In the genomic region with DNA sequence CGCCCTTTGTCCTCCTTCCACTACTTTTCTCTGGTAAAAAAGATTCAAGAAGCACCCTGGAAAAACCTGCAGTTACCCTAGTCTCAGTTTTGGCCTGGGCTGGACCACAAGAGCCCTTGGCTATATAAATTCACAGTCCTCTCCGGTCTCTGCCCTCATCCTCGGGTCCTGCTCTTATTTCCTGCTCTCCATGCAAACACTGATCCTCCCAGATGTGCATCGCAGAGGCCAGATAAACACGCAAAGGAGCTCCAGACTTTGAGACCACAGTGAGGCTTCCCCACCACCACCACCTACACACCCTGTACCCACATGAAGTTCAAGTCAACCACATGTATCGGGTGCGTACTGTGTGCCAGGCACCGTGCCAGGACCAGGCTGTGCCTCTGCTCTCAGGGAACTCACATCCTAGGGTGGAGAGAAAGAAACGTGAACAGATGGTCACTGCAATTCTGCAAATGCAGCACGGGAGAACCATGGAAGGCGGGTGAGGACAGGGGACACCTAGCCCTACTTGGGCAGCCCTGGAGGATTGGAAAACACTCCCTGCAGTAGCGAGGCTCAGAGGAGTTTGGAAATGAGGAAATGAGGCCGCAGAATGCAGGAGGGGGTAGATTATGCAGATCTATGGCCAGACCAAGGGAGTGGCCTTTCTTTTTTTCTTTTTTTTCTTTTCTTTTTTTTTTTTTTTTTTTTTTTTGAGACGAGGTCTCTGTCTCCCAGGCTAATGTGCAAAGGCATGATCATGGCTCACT, we compare ENCODE assay signal across 8 cellular contexts. TPM values are rescaled to one million over a fixed set of nuclear protein-coding genes. Genes with fewer than 3 reads are reported as not detected.
DNase-seq lines count a peak whose midpoint lies in the region; ATAC-seq and TF ChIP-seq lines count a peak whose summit lies in the region.

No MANE protein-coding gene starts in this region.

- CTCF ChIA-PET in BJ (lab: Yijun Ruan, JAX), result interaction anchor here (0.6 to 2.5 kb wide), 6 partner anchors 10 to 240 kb away, joined by 3 to 17 read pairs (median 5); no protein-coding TSS in a partner anchor

- peak; percentile 20 for ATAC-seq in GM21717 (IDR thresholded peaks at IDR 0.05; ENCODE audit: unreplicated experiment)
- peak; percentile 48 for ATAC-seq in effector memory CD8-positive, alpha-beta T cell (replicated peaks)
- ATAC-seq in stimulated activated naive CD8-positive, alpha-beta T cell treated with anti-CD3 and anti-CD28 coated beads, Interleukin-15, Interleukin-2, amounts not matched to agents 100 U/mL and 50 U/mL, for 24 hours, result peak; percentile 36

- peak overlapping the region; percentile 28 for H3K4me3 ChIP-seq in BJ (ENCODE audit: low read depth, low read length)

- H3K36me3 Mint-ChIP-seq in effector memory CD8-positive, alpha-beta T cell (ENCODE audit: insufficient read depth), result peaks cover 55% of the 10 kb centered on the region
- peaks cover 12% of the 10 kb centered on the region for H3K36me3 Mint-ChIP-seq in mesothelial cell of epicardium

- H3K4me1 Mint-ChIP-seq in effector memory CD8-positive, alpha-beta T cell (ENCODE audit: low read depth in 2 of 2), result peaks cover 42 to 53% of the 10 kb centered on the region in 2 donors
- peaks cover 29% of the 10 kb centered on the region for H3K4me1 Mint-ChIP-seq in mesothelial cell of epicardium

- POLR2A ChIA-PET in BJ (lab: Charles Lee), result interaction anchor here (1.6 kb wide), 1 partner anchor 120 kb away, joined by 3 read pairs; no protein-coding TSS in a partner anchor

- TF ChIP-seq CTCF in BJ (IDR thresholded peaks at IDR 0.05; ENCODE audit: insufficient read depth, low read depth, low read length) (no peak), mesothelial cell of epicardium (IDR thresholded peaks at IDR 0.05; ENCODE audit: unreplicated experiment) (no peak)

- H3K27me3 ChIP-seq in BJ (ENCODE audit: control insufficient read depth, insufficient read depth, low read length), result no peaks in the 10 kb centered on the region

- H3K36me3 ChIP-seq in BJ (ENCODE audit: control insufficient read depth, insufficient read depth, low read length), result peaks cover 18% of the 10 kb centered on the region

- H3K27ac Mint-ChIP-seq in effector memory CD8-positive, alpha-beta T cell, result peak overlapping the region; percentile 92 to 99
- peak overlapping the region; percentile 96 for H3K27ac Mint-ChIP-seq in mesothelial cell of epicardium

- H3K4me3 Mint-ChIP-seq in effector memory CD8-positive, alpha-beta T cell, result peak overlapping the region; percentile 88 to 89
- H3K4me3 Mint-ChIP-seq in mesothelial cell of epicardium, result peak overlapping the region; percentile 75

- DNase-seq in BJ (ENCODE audit: low read depth) (no peak), NCI-H526 treated with DMSO at 0.1 percent for 48 hours (lab: John Stamatoyannopoulos, UW) (peak; percentile 54), mesothelial cell of epicardium (ENCODE audit: low spot score in 2 of 2, unreplicated experiment in 2 of 2) (no peak), NCI-H1436 (lab: John Stamatoyannopoulos, UW) (no peak)
- DNase-seq in activated CD8-positive, alpha-beta memory T cell treated with anti-CD3 and anti-CD28 coated beads for 24 hours, result peak; percentile 85
- peak; percentile 54 to 61 (median 59) for DNase-seq in effector memory CD8-positive, alpha-beta T cell
- DNase-seq in stimulated activated naive CD8-positive, alpha-beta T cell treated with anti-CD3 and anti-CD28 coated beads, Interleukin-15, Interleukin-2, amounts not matched to agents 100 U/mL and 50 U/mL, for 24 hours, result peak; percentile 72

- no peaks in the 10 kb centered on the region for H3K27me3 Mint-ChIP-seq in effector memory CD8-positive, alpha-beta T cell
- H3K27me3 Mint-ChIP-seq in mesothelial cell of epicardium (ENCODE audit: low read depth), result no peaks in the 10 kb centered on the region

- no peaks in the 10 kb centered on the region for H3K9me3 Mint-ChIP-seq in effector memory CD8-positive, alpha-beta T cell
- H3K9me3 Mint-ChIP-seq in mesothelial cell of epicardium, result no peaks in the 10 kb centered on the region

RNA-seq across cellular contexts. Expression of gene CTDSP1, which starts 7.5 kb away (rescaled TPM):
- polyA plus RNA-seq in BJ (2011; rRNA removed), result 104 and 166 TPM in 2 replicates
- 127 and 193 TPM in 2 replicates for polyA minus RNA-seq in BJ (2011; rRNA and poly(A)+ RNA removed)
- total RNA-seq in mesothelial cell of epicardium, result 134 to 142 TPM (median 136 TPM) in 3 replicates

RNA-seq across cellular contexts. Expression of gene VIL1, which starts 11.8 kb away (rescaled TPM):
- polyA plus RNA-seq in BJ (2011; rRNA removed), result not detected in 2 replicates
- polyA minus RNA-seq in BJ (2011; rRNA and poly(A)+ RNA removed), result not detected in 2 replicates
- 0.29 to 0.64 TPM (median 0.54 TPM) in 3 replicates for total RNA-seq in mesothelial cell of epicardium

RNA-seq across cellular contexts. Expression of gene SLC11A1, which starts 25.1 kb away (rescaled TPM):
- 0.05 and 0.23 TPM in 2 replicates for polyA plus RNA-seq in BJ (2011; rRNA removed)
- 0.05 and 0.14 TPM in 2 replicates for polyA minus RNA-seq in BJ (2011; rRNA and poly(A)+ RNA removed)
- total RNA-seq in mesothelial cell of epicardium, result 0.53 to 0.79 TPM (median 0.76 TPM) in 3 replicates

RNA-seq across cellular contexts. Expression of gene CATIP, which starts 50.5 kb away (rescaled TPM):
- not detected in 2 replicates for polyA plus RNA-seq in BJ (2011; rRNA removed)
- polyA minus RNA-seq in BJ (2011; rRNA and poly(A)+ RNA removed), result not detected in 2 replicates
- 0.16 TPM in 1 of 3 replicates, not detected in the others for total RNA-seq in mesothelial cell of epicardium

Comparison
In these comparisons a context has a peak if more than half of its experiments do, and no peak if none do; other contexts are left out.
1. DNase-seq: peak in NCI-H526 treated with DMSO at 0.1 percent for 48 hours (single experiment), activated CD8-positive, alpha-beta memory T cell treated with anti-CD3 and anti-CD28 coated beads for 24 hours (single experiment), effector memory CD8-positive, alpha-beta T cell (3 of 3) and stimulated activated naive CD8-positive, alpha-beta T cell treated with anti-CD3 and anti-CD28 coated beads, Interleukin-15, Interleukin-2, amounts not matched to agents 100 U/mL and 50 U/mL, for 24 hours (single experiment); none in BJ (single experiment), mesothelial cell of epicardium (0 of 2) and NCI-H1436 (single experiment).
2. Peak in every context shown above with its lines, with median percentiles within 50 percentile points of each other: ATAC-seq.